ENCODE assay signal across 1 cellular context in genomic region chr7:43572516-43573049, GRCh38.
A peak's percentile ranks its signal among the peaks of the same experiment; 100 is the strongest.
TF ChIP-seq lines count a peak whose summit lies in the region.

No MANE protein-coding gene starts in this region.

TF ChIP-seq in K562, 482 proteins besides CTCF, POLR2A, EP300 and RAD21 (continued from another document and continues in another):
- peak; percentile 50; the same call in 1 of the 2 replicates for TF ChIP-seq HMBOX1 (IDR thresholded peaks at IDR 0.05)
- TF ChIP-seq MLLT1 (IDR thresholded peaks at IDR 0.05), result no peak
- no peak for TF ChIP-seq IRF2 (CRISPR knock-in tag; IDR thresholded peaks at IDR 0.05)
- TF ChIP-seq ZNF165 (CRISPR knock-in tag; IDR thresholded peaks at IDR 0.05; ENCODE audit: borderline replicate concordance), result no peak
- no peak for TF ChIP-seq PRDM10 (IDR thresholded peaks at IDR 0.05; ENCODE audit: partially characterized antibody)
- peak; percentile 29; the same call in 1 of the 2 replicates for TF ChIP-seq PKNOX1 (IDR thresholded peaks at IDR 0.05)
- peak; percentile 56; the same call in 1 of the 2 replicates for TF ChIP-seq NFE2L1 (tag; IDR thresholded peaks at IDR 0.05; ENCODE audit: borderline replicate concordance, low read depth)
- TF ChIP-seq NCOA2 (IDR thresholded peaks at IDR 0.05; ENCODE audit: partially characterized antibody in 2 of 2), result peak in 1 of 2 experiments; percentile 18
- TF ChIP-seq MCM2 (IDR thresholded peaks at IDR 0.05; ENCODE audit: low read depth), result no peak
- no peak for TF ChIP-seq E2F8 (IDR thresholded peaks at IDR 0.05; ENCODE audit: low read depth, partially characterized antibody)
- TF ChIP-seq DDX20 (tag; IDR thresholded peaks at IDR 0.05; ENCODE audit: low read depth), result 0 out of 2 replicates have a peak, but pooled peaks have one; percentile 53
- no peak for TF ChIP-seq HBP1 (CRISPR knock-in tag; IDR thresholded peaks at IDR 0.05)
- TF ChIP-seq MAZ (CRISPR knock-in tag; conservative IDR thresholded peaks at IDR 0.05 in 1 of 2, IDR thresholded peaks at IDR 0.05 in 1 of 2), result peak in 1 of 2 experiments; percentile 25; a peak in 1 of 4 replicates
- no peak for TF ChIP-seq BCLAF1 (IDR thresholded peaks at IDR 0.05; ENCODE audit: borderline replicate concordance in 1 of 2, control insufficient read depth in 1 of 2, low read depth in 2 of 2, low read length in 1 of 2)
- TF ChIP-seq THAP7 (CRISPR knock-in tag; IDR thresholded peaks at IDR 0.05), result no peak
- no peak for TF ChIP-seq MCM7 (IDR thresholded peaks at IDR 0.05)
- peak; percentile 75 for TF ChIP-seq ARID1B (IDR thresholded peaks at IDR 0.05)
- TF ChIP-seq THRB (CRISPR knock-in tag; conservative IDR thresholded peaks at IDR 0.05), result no peak
- TF ChIP-seq TAL1 (IDR thresholded peaks at IDR 0.05), result no peak
- TF ChIP-seq TRIM25 (IDR thresholded peaks at IDR 0.05; ENCODE audit: borderline replicate concordance), result no peak
- no peak for TF ChIP-seq BRF1 (IDR thresholded peaks at IDR 0.05; ENCODE audit: borderline replicate concordance, extremely low read depth, insufficient read length)
- no peak for TF ChIP-seq PCBP2 (IDR thresholded peaks at IDR 0.05; ENCODE audit: low read depth, low read length, poor library complexity, severe bottlenecking)
- TF ChIP-seq CTCFL (IDR thresholded peaks at IDR 0.05; ENCODE audit: borderline replicate concordance, insufficient read depth, low read depth, low read length, poor library complexity, severe bottlenecking), result no peak
- peak; percentile 14 for TF ChIP-seq TBP (optimal IDR thresholded peaks at IDR 0.05; ENCODE audit: low read depth, low read length)
- TF ChIP-seq ZNF197 (CRISPR knock-in tag; IDR thresholded peaks at IDR 0.05; ENCODE audit: low read depth), result peak; percentile 73; the same call in 1 of the 2 replicates
- TF ChIP-seq ZBTB26 (CRISPR knock-in tag; IDR thresholded peaks at IDR 0.05), result no peak
- no peak for TF ChIP-seq CREBBP (IDR thresholded peaks at IDR 0.05; ENCODE audit: low read depth, low read length)
- no peak for TF ChIP-seq ZNF121 (CRISPR knock-in tag; conservative IDR thresholded peaks at IDR 0.05)
- TF ChIP-seq KDM5B (IDR thresholded peaks at IDR 0.05; ENCODE audit: insufficient replicate concordance, low read depth, low read length), result no peak
- no peak for TF ChIP-seq NFATC3 (IDR thresholded peaks at IDR 0.05)
- TF ChIP-seq ELF1 (tag; IDR thresholded peaks at IDR 0.05), result peak; percentile 68
- TF ChIP-seq SUPT5H (IDR thresholded peaks at IDR 0.05), result 0 out of 2 replicates have a peak, but pooled peaks have one; percentile 21
